In the genomic region with DNA sequence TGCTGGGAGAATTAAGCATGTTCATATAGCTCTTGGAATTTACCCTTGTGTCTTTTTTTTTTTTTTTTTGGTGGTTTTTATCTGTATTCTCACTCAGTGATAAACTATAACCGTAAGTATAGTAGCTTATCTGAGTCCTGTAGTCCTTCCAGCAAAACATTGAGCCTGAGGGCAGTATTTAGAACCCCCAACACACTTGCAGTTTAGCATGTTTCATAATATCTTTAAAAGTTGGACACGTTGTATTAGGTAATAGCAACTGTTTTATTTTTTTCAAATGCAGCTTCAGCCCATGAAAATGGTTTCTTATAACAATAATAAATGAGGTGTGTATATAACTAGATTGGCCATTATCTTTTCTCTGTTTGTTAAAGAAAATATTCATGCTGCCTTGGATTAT, we compare ENCODE assay signal across 30 cellular contexts.
"Had no signal": no experiment of that assay in that cellular context is flagged by ENCODE, and none has a peak within 500 bp of the region (broad histone marks: within the 10 kb centered on the region; RNA-seq: fewer than 3 reads in every experiment).

No MANE protein-coding gene starts in this region.

- H3K27ac ChIP-seq: ascending aorta, brain microvascular endothelial cell, breast epithelium, VCaP had no signal

- ATAC-seq: activated CD4-positive, alpha-beta T cell treated with anti-CD3 and anti-CD28 coated beads for 36 hours; activated CD4-positive, CD25-positive, alpha-beta regulatory T cell treated with anti-CD3 and anti-CD28 coated beads, Interleukin-2, amount 50 U/mL, for 24 hours; activated CD8-positive, alpha-beta memory T cell treated with anti-CD3 and anti-CD28 coated beads, Interleukin-2, amount 10 ng/mL, durations not matched to agents 7 days and 5 days; activated CD8-positive, alpha-beta T cell treated with anti-CD3 and anti-CD28 coated beads, Interleukin-2, amount 10 ng/mL, durations not matched to agents 7 days and 5 days; activated naive CD8-positive, alpha-beta T cell treated with anti-CD3 and anti-CD28 coated beads, Interleukin-2, amount 50 U/mL, for 24 hours; T-cell had no signal

- H3K36me3 ChIP-seq: ascending aorta, brain microvascular endothelial cell, breast epithelium had no signal

- H3K4me1 ChIP-seq: ascending aorta, breast epithelium had no signal

- DNase-seq: activated B cell treated with CpG ODN at 0.5 μM for 24 hours; activated CD4-positive, alpha-beta memory T cell treated with anti-CD3 and anti-CD28 coated beads, Interleukin-2, amount 10 ng/mL, durations not matched to agents 7 days and 5 days; activated CD4-positive, alpha-beta T cell treated with anti-CD3 and anti-CD28 coated beads for 1 hour; activated CD4-positive, alpha-beta T cell treated with anti-CD3 and anti-CD28 coated beads for 36 hours; activated CD4-positive, alpha-beta T cell treated with anti-CD3 and anti-CD28 coated beads for 48 hours; activated CD4-positive, alpha-beta T cell treated with anti-CD3 and anti-CD28 coated beads, Interleukin-2, amount 10 ng/mL, durations not matched to agents 7 days and 5 days; activated CD4-positive, alpha-beta T cell treated with anti-CD3 and anti-CD28 coated beads, Interleukin-2, amount 50 U/mL, for 48 hours; activated CD8-positive, alpha-beta memory T cell treated with anti-CD3 and anti-CD28 coated beads for 24 hours; activated CD8-positive, alpha-beta memory T cell treated with anti-CD3 and anti-CD28 coated beads, Interleukin-2, amount 10 ng/mL, durations not matched to agents 7 days and 5 days; activated CD8-positive, alpha-beta memory T cell treated with anti-CD3 and anti-CD28 coated beads, Interleukin-2, amount 50 U/mL, for 48 hours; activated CD8-positive, alpha-beta T cell treated with anti-CD3 and anti-CD28 coated beads, Interleukin-2, amount 10 ng/mL, durations not matched to agents 7 days and 5 days; activated effector memory CD4-positive, alpha-beta T cell treated with Interleukin-2 at 50 U/mL for 16 hours; activated gamma-delta T cell; activated naive CD4-positive, alpha-beta T cell treated with anti-CD3 and anti-CD28 coated beads, Interleukin-2, amount 10 ng/mL, durations not matched to agents 7 days and 5 days; activated naive CD4-positive, alpha-beta T cell treated with Interleukin-2 at 50 U/mL for 16 hours; activated naive CD8-positive, alpha-beta T cell treated with anti-CD3 and anti-CD28 coated beads, Interleukin-2, amount 10 ng/mL, durations not matched to agents 7 days and 5 days; activated naive CD8-positive, alpha-beta T cell treated with anti-CD3 and anti-CD28 coated beads, Interleukin-2, amount 50 U/mL, for 24 hours; activated T-cell treated with anti-CD3 and anti-CD28 coated beads, Interleukin-2, amount 50 U/mL, for 24 hours; activated T-cell treated with anti-CD3 and anti-CD28 coated beads, Interleukin-2, amount 50 U/mL, for 48 hours; amygdala; anterior cingulate cortex; brain microvascular endothelial cell; central memory CD4-positive, alpha-beta T cell; T-cell; T-helper 2 cell; T-helper 9 cell had no signal

- H3K27me3 ChIP-seq: ascending aorta, brain microvascular endothelial cell, breast epithelium had no signal

- H3K4me3 ChIP-seq: ascending aorta, breast epithelium had no signal
